In genomic region chr17:68519911-68520310, GRCh38 we compare ENCODE assay signal across 18 cellular contexts. TPM values are rescaled to one million over a fixed set of nuclear protein-coding genes. Genes with fewer than 3 reads are reported as not detected.
DNase-seq lines count a peak whose midpoint lies in the region; ATAC-seq and TF ChIP-seq lines count a peak whose summit lies in the region.
"Had no signal": no experiment of that assay in that cellular context is flagged by ENCODE, and none has a peak within 500 bp of the region (broad histone marks: within the 10 kb centered on the region; RNA-seq: fewer than 3 reads in every experiment).

No MANE protein-coding gene starts in this region.

- TF ChIP-seq CTCF in activated CD8-positive, alpha-beta T cell treated with anti-CD3 and anti-CD28 coated beads for 36 hours (IDR thresholded peaks at IDR 0.05): no peak
- no peak for TF ChIP-seq CTCF in astrocyte of the cerebellum (IDR thresholded peaks at IDR 0.05; ENCODE audit: low read depth, low read length, missing control alignments)
- TF ChIP-seq CTCF in gastrocnemius medialis (IDR thresholded peaks at IDR 0.05 in 4 of 5, conservative IDR thresholded peaks at IDR 0.05 in 1 of 5): no peak

- no peaks in the 10 kb centered on the region for H3K9me3 Mint-ChIP-seq in activated CD8-positive, alpha-beta T cell treated with anti-CD3 and anti-CD28 coated beads, Interleukin-2, amount 10 ng/mL, durations not matched to agents 7 days and 5 days (ENCODE audit: insufficient read depth)
- no peaks in the 10 kb centered on the region for H3K9me3 Mint-ChIP-seq in activated CD8-positive, alpha-beta T cell treated with anti-CD3 and anti-CD28 coated beads for 36 hours
- H3K9me3 Mint-ChIP-seq: neural crest cell had no signal

- peaks cover 57 to 75% of the 10 kb centered on the region in 2 donors for H3K4me1 ChIP-seq in gastrocnemius medialis

- no peak for DNase-seq in activated CD8-positive, alpha-beta T cell treated with anti-CD3 and anti-CD28 coated beads, Interleukin-2, amount 10 ng/mL, durations not matched to agents 7 days and 5 days
- no peak for DNase-seq in activated CD8-positive, alpha-beta T cell treated with anti-CD3 and anti-CD28 coated beads for 36 hours
- DNase-seq in astrocyte of the cerebellum (ENCODE audit: low read depth): peak; percentile 15
- peak; percentile 37 for DNase-seq in left ventricle myocardium superior
- peak; percentile 70 to 82 for DNase-seq in gastrocnemius medialis
- DNase-seq in NCI-H526 (lab: John Stamatoyannopoulos, UW): no peak
- DNase-seq in epidermal melanocyte (ENCODE audit: insufficient read length, low spot score): no peak
- DNase-seq: activated CD4-positive, alpha-beta T cell treated with anti-CD3 and anti-CD28 coated beads, Interleukin-2, amount 50 U/mL, for 1 hour; aorta; DND-41; NCI-H1048; NCI-H2171 treated with DMSO at 0.1 percent for 48 hours; NK-92 treated with Interleukin-12 subunit alpha and Interleukin-12 subunit beta, amount 100 ng/mL, for 24 hours; SJCRH30; thyroid gland had no signal

- H3K27me3 Mint-ChIP-seq in activated CD8-positive, alpha-beta T cell treated with anti-CD3 and anti-CD28 coated beads, Interleukin-2, amount 10 ng/mL, durations not matched to agents 7 days and 5 days (ENCODE audit: low read depth): no peaks in the 10 kb centered on the region
- no peaks in the 10 kb centered on the region for H3K27me3 Mint-ChIP-seq in activated CD8-positive, alpha-beta T cell treated with anti-CD3 and anti-CD28 coated beads for 36 hours

- H3K4me1 Mint-ChIP-seq in activated CD8-positive, alpha-beta T cell treated with anti-CD3 and anti-CD28 coated beads, Interleukin-2, amount 10 ng/mL, durations not matched to agents 7 days and 5 days (ENCODE audit: low read depth): peaks cover 22% of the 10 kb centered on the region
- peaks cover 38% of the 10 kb centered on the region for H3K4me1 Mint-ChIP-seq in activated CD8-positive, alpha-beta T cell treated with anti-CD3 and anti-CD28 coated beads for 36 hours (ENCODE audit: low read depth)

- H3K36me3 ChIP-seq in gastrocnemius medialis: peaks cover 0 to 46% of the 10 kb centered on the region in 2 donors

- CTCF ChIA-PET in activated CD8-positive, alpha-beta T cell treated with anti-CD3 and anti-CD28 coated beads, Interleukin-2, amount 10 ng/mL, durations not matched to agents 7 days and 5 days (lab: Charles Lee): no interaction called here
- CTCF ChIA-PET in activated CD8-positive, alpha-beta T cell treated with anti-CD3 and anti-CD28 coated beads for 36 hours (lab: Charles Lee): no interaction called here

- TF ChIP-seq POLR2A in gastrocnemius medialis (IDR thresholded peaks at IDR 0.05): peak in 1 of 2 donors; percentile 67

- peak; percentile 55 for ATAC-seq in activated CD8-positive, alpha-beta T cell treated with anti-CD3 and anti-CD28 coated beads, Interleukin-2, amount 10 ng/mL, durations not matched to agents 7 days and 5 days
- ATAC-seq in activated CD8-positive, alpha-beta T cell treated with anti-CD3 and anti-CD28 coated beads for 36 hours: no peak
- peak; percentile 92 for ATAC-seq in left ventricle myocardium superior
- peak; percentile 92 for ATAC-seq in gastrocnemius medialis
- ATAC-seq in GM19035 (IDR thresholded peaks at IDR 0.05; ENCODE audit: unreplicated experiment): no peak

- H3K36me3 Mint-ChIP-seq in activated CD8-positive, alpha-beta T cell treated with anti-CD3 and anti-CD28 coated beads, Interleukin-2, amount 10 ng/mL, durations not matched to agents 7 days and 5 days (ENCODE audit: low read depth): peaks cover 77% of the 10 kb centered on the region
- H3K36me3 Mint-ChIP-seq in activated CD8-positive, alpha-beta T cell treated with anti-CD3 and anti-CD28 coated beads for 36 hours (ENCODE audit: low read depth): peaks cover 56% of the 10 kb centered on the region

- intact Hi-C loops in activated CD8-positive, alpha-beta T cell treated with anti-CD3 and anti-CD28 coated beads for 36 hours (cut with micrococcal nuclease): no loop called here
- intact Hi-C loops in left ventricle myocardium superior (cut with micrococcal nuclease) (loop anchor here (10.0 kb wide), 1 partner anchor 55 kb away; no protein-coding TSS in a partner anchor), gastrocnemius medialis (cut with DNase I; ENCODE audit: low total_unique reads) (loop anchor here (2.0 to 10.0 kb wide), 2 partner anchors 201 to 1475 kb away; partner anchors contain the start of gene CACNG1)

- no peak overlapping the region for H3K4me3 ChIP-seq in astrocyte of the cerebellum (ENCODE audit: low read depth, low read length)
- H3K4me3 ChIP-seq in gastrocnemius medialis: peak overlapping the region in 1 of 4 donors; percentile 4
- H3K4me3 ChIP-seq: SJCRH30, thyroid gland had no signal

- no peak overlapping the region for H3K27ac Mint-ChIP-seq in activated CD8-positive, alpha-beta T cell treated with anti-CD3 and anti-CD28 coated beads, Interleukin-2, amount 10 ng/mL, durations not matched to agents 7 days and 5 days
- H3K27ac Mint-ChIP-seq in activated CD8-positive, alpha-beta T cell treated with anti-CD3 and anti-CD28 coated beads for 36 hours: no peak overlapping the region

- H3K4me3 Mint-ChIP-seq in activated CD8-positive, alpha-beta T cell treated with anti-CD3 and anti-CD28 coated beads, Interleukin-2, amount 10 ng/mL, durations not matched to agents 7 days and 5 days: no peak overlapping the region
- no peak overlapping the region for H3K4me3 Mint-ChIP-seq in activated CD8-positive, alpha-beta T cell treated with anti-CD3 and anti-CD28 coated beads for 36 hours
- H3K4me3 Mint-ChIP-seq: neural crest cell had no signal

- in situ Hi-C loops in astrocyte of the cerebellum (cut with HindIII; ENCODE audit: low sequenced_read_pairs) (no loop called here), gastrocnemius medialis (cut with MboI; ENCODE audit: low sequenced_read_pairs in 4 of 4) (loop anchor here in 1 of 4 donors (10.0 kb wide), 1 partner anchor 65 kb away; the partner anchor contains the start of gene WIPI1)

- peak overlapping the region; percentile 94 to 99 (median 96) for H3K27ac ChIP-seq in gastrocnemius medialis
- H3K27ac ChIP-seq: C4-2B, SJCRH30, thyroid gland had no signal

- POLR2A ChIA-PET in activated CD8-positive, alpha-beta T cell treated with anti-CD3 and anti-CD28 coated beads, Interleukin-2, amount 10 ng/mL, durations not matched to agents 7 days and 5 days (lab: Charles Lee): no interaction called here
- POLR2A ChIA-PET in activated CD8-positive, alpha-beta T cell treated with anti-CD3 and anti-CD28 coated beads for 36 hours (lab: Charles Lee): no interaction called here

- H3K9me3 ChIP-seq in gastrocnemius medialis: no peaks in the 10 kb centered on the region
- H3K9me3 ChIP-seq: SJCRH30, thyroid gland had no signal

- H3K27me3 ChIP-seq in gastrocnemius medialis: no peaks in the 10 kb centered on the region
- H3K27me3 ChIP-seq: SJCRH30, thyroid gland had no signal

RNA-seq across cellular contexts. Expression of gene PRKAR1A, which starts 7.7 kb away (rescaled TPM):
- total RNA-seq in activated CD8-positive, alpha-beta T cell treated with anti-CD3 and anti-CD28 coated beads, Interleukin-2, amount 10 ng/mL, durations not matched to agents 7 days and 5 days: 100 to 1,000 TPM; 210 to 221 TPM
- 100 to 1,000 TPM; 157 to 168 TPM for total RNA-seq in activated CD8-positive, alpha-beta T cell treated with anti-CD3 and anti-CD28 coated beads for 36 hours
- total RNA-seq in left ventricle myocardium superior: 599 TPM
- 100 to 1,000 TPM; 271 to 656 (median 557) TPM for total RNA-seq in gastrocnemius medialis

Comparison
In these comparisons a context has a peak if more than half of its experiments do, and no peak if none do; other contexts are left out.
1. ATAC-seq: peak in activated CD8-positive, alpha-beta T cell treated with anti-CD3 and anti-CD28 coated beads, Interleukin-2, amount 10 ng/mL, durations not matched to agents 7 days and 5 days (single experiment), left ventricle myocardium superior (single experiment) and gastrocnemius medialis (2 of 2); none in activated CD8-positive, alpha-beta T cell treated with anti-CD3 and anti-CD28 coated beads for 36 hours (single experiment) and GM19035 (single experiment).
2. DNase-seq: peak in astrocyte of the cerebellum (single experiment), left ventricle myocardium superior (single experiment) and gastrocnemius medialis (2 of 2); none in activated CD8-positive, alpha-beta T cell treated with anti-CD3 and anti-CD28 coated beads, Interleukin-2, amount 10 ng/mL, durations not matched to agents 7 days and 5 days (single experiment), activated CD8-positive, alpha-beta T cell treated with anti-CD3 and anti-CD28 coated beads for 36 hours (single experiment), NCI-H526 (0 of 2) and epidermal melanocyte (single experiment).